26 cellular contexts compared by ENCODE assay signal in the genomic region with DNA sequence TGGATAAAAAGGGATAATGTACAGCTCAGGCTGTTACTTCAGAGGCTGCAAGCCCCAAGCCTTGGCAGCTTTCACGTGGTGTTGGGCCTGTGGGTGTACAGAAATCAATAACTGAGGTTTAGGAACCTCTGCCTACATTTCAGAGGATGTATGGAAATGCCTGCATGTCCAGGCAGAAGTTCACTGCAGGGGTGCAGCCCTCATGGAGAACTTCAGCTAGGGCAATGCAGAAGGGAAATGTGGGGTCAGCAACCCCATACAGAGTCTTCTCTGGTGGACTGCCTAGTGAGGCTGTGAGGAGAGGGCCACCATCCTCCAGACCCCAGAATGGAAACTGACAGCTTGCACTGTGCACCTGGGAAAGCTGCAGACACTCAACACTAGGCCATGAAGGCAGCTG.
"Had no signal": no experiment of that assay in that cellular context is flagged by ENCODE, and none has a peak within 500 bp of the region (broad histone marks: within the 10 kb centered on the region; RNA-seq: fewer than 3 reads in every experiment).

No MANE protein-coding gene starts in this region.

- H3K4me1 ChIP-seq: ascending aorta had no signal

- ATAC-seq: activated CD8-positive, alpha-beta T cell treated with anti-CD3 and anti-CD28 coated beads for 36 hours; activated naive CD8-positive, alpha-beta T cell treated with anti-CD3 and anti-CD28 coated beads, Interleukin-2, amount 50 U/mL, for 24 hours had no signal

- H3K27me3 ChIP-seq: ascending aorta, cardiac muscle cell had no signal

- H3K9me3 ChIP-seq: ascending aorta had no signal

- H3K27ac ChIP-seq: ascending aorta, cardiac muscle cell, VCaP had no signal

- DNase-seq: activated B cell treated with CpG ODN at 0.5 μM for 24 hours; activated CD4-positive, alpha-beta memory T cell treated with anti-CD3 and anti-CD28 coated beads for 36 hours; activated CD4-positive, alpha-beta T cell treated with anti-CD3 and anti-CD28 coated beads for 4 hours; activated CD4-positive, alpha-beta T cell treated with anti-CD3 and anti-CD28 coated beads, Interleukin-2, amount 10 ng/mL, durations not matched to agents 24 days and 14 days; activated CD4-positive, alpha-beta T cell treated with anti-CD3 and anti-CD28 coated beads, Interleukin-2, amount 50 U/mL, for 1 hour; activated CD4-positive, alpha-beta T cell treated with anti-CD3 and anti-CD28 coated beads, Interleukin-2, amount 50 U/mL, for 4 hours; activated CD4-positive, CD25-positive, alpha-beta regulatory T cell treated with anti-CD3 and anti-CD28 coated beads, Interleukin-2, amount 50 U/mL, for 72 hours; activated CD8-positive, alpha-beta memory T cell treated with anti-CD3 and anti-CD28 coated beads, Interleukin-2, amount 50 U/mL, for 4 hours; activated CD8-positive, alpha-beta T cell treated with anti-CD3 and anti-CD28 coated beads for 36 hours; activated effector memory CD4-positive, alpha-beta T cell treated with Interleukin-2 at 50 U/mL for 16 hours; activated gamma-delta T cell; activated naive CD4-positive, alpha-beta T cell treated with anti-CD3 and anti-CD28 coated beads, Interleukin-2, amount 10 ng/mL, durations not matched to agents 7 days and 5 days; activated naive CD4-positive, alpha-beta T cell treated with Interleukin-2 at 50 U/mL for 16 hours; activated naive CD8-positive, alpha-beta T cell treated with anti-CD3 and anti-CD28 coated beads, Interleukin-2, amount 10 ng/mL, durations not matched to agents 7 days and 5 days; activated naive CD8-positive, alpha-beta T cell treated with anti-CD3 and anti-CD28 coated beads, Interleukin-2, amount 50 U/mL, for 24 hours; activated T-cell treated with anti-CD3 and anti-CD28 coated beads, Interleukin-2, amount 50 U/mL, for 24 hours; activated T-cell treated with anti-CD3 and anti-CD28 coated beads, Interleukin-2, amount 50 U/mL, for 48 hours; amygdala; anterior cingulate cortex; caudate nucleus; cerebellar nuclear complex; T-helper 2 cell; T-helper 9 cell had no signal

- H3K36me3 ChIP-seq: ascending aorta, cardiac muscle cell had no signal

- H3K4me3 ChIP-seq: ascending aorta, cardiac muscle cell had no signal
